Comparison of ENCODE assay signal across 34 cellular contexts in the genomic region with DNA sequence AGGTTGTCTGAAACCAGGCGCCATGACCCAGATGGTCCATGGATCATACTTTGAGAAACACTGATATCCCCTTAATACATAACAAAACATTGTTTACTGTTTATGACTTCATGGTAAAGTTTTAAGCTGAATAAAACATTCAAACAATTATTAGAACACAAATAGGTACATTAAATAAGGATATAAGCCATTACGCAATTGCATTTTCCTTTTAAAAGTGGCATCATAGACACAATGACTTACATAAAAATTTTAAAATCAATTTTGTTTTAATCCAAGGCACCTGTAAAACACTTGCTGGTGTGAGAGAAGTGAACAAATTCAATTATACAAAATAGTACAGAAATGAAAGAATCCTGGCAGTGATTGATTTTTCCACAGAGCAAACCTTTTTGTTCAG. TPM values are rescaled to one million over a fixed set of nuclear protein-coding genes. Genes with fewer than 3 reads are reported as not detected.
"Had no signal": no experiment of that assay in that cellular context is flagged by ENCODE, and none has a peak within 500 bp of the region (broad histone marks: within the 10 kb centered on the region; RNA-seq: fewer than 3 reads in every experiment).

No MANE protein-coding gene starts in this region.

- H3K4me3 ChIP-seq: coronary artery, esophagus squamous epithelium, gastrocnemius medialis, heart right ventricle, left lung, lower lobe of right lung had no signal

- H3K27me3 ChIP-seq: esophagus squamous epithelium, gastrocnemius medialis, heart right ventricle, left lung had no signal

- H3K27me3 Mint-ChIP-seq: effector memory CD8-positive, alpha-beta T cell; naive thymus-derived CD4-positive, alpha-beta T cell had no signal

- FAIRE-seq: colon, endometrium, islet of Langerhans had no signal

- H3K4me1 ChIP-seq: esophagus squamous epithelium, gastrocnemius medialis, heart right ventricle, left lung, lower lobe of right lung had no signal

- H3K9me3 ChIP-seq: esophagus squamous epithelium, gastrocnemius medialis, heart right ventricle, left lung, lower lobe of right lung had no signal

- H3K27ac Mint-ChIP-seq: effector memory CD8-positive, alpha-beta T cell; endodermal cell; naive thymus-derived CD4-positive, alpha-beta T cell had no signal

- H3K9me3 Mint-ChIP-seq: effector memory CD8-positive, alpha-beta T cell; endodermal cell had no signal

- H3K4me1 Mint-ChIP-seq: endodermal cell had no signal

- H3K27ac ChIP-seq: coronary artery, epithelial cell of prostate, esophagus squamous epithelium, gastrocnemius medialis, heart right ventricle, left lung, lower lobe of right lung had no signal

- ATAC-seq: effector memory CD8-positive, alpha-beta T cell; esophagus mucosa; gastrocnemius medialis; heart right ventricle; left cardiac atrium; left lung; left ventricle myocardium superior; lower lobe of right lung; naive thymus-derived CD4-positive, alpha-beta T cell had no signal

- H3K4me3 Mint-ChIP-seq: effector memory CD8-positive, alpha-beta T cell; endodermal cell; naive thymus-derived CD4-positive, alpha-beta T cell had no signal

- DNase-seq: dermis blood vessel endothelial cell; effector CD8-positive, alpha-beta T cell; effector memory CD8-positive, alpha-beta T cell; endodermal cell; erythroblast; esophagus squamous epithelium; foreskin fibroblast; foreskin melanocyte; gastrocnemius medialis; glutamatergic neuron; head of caudate nucleus; heart right ventricle; hippocampal formation; left cardiac atrium; left lung; left ventricle myocardium superior; lower lobe of right lung; mesenchymal stem cell; midbrain; naive thymus-derived CD4-positive, alpha-beta T cell had no signal

RNA-seq across cellular contexts. Expression of a gene that starts 10.2 kb away (rescaled TPM):
- total RNA-seq: dermis blood vessel endothelial cell; endodermal cell; esophagus mucosa; gastrocnemius medialis; glomerular endothelial cell; kidney epithelial cell; left cardiac atrium; left lung; left ventricle myocardium superior; lower leg skin; lower lobe of right lung; lung microvascular endothelial cell; mesenteric fat pad; mucosa of gallbladder; naive thymus-derived CD4-positive, alpha-beta T cell had no signal
- polyA plus RNA-seq: heart right ventricle; keratinocyte; naive thymus-derived CD4-positive, alpha-beta T cell had no signal

RNA-seq across cellular contexts. Expression of a gene that starts 55.4 kb away (rescaled TPM):
- total RNA-seq: dermis blood vessel endothelial cell; esophagus mucosa; esophagus squamous epithelium; gastrocnemius medialis; glomerular endothelial cell; heart right ventricle; kidney epithelial cell; left cardiac atrium; left lung; left ventricle myocardium superior; lower lobe of right lung; lung microvascular endothelial cell; mesenteric fat pad; mononuclear cell; mucosa of gallbladder; naive thymus-derived CD4-positive, alpha-beta T cell had no signal
- polyA plus RNA-seq: heart right ventricle; keratinocyte; naive thymus-derived CD4-positive, alpha-beta T cell had no signal
